8 cellular contexts compared by ENCODE assay signal in genomic region chr6:166005846-166006592, GRCh38.
A peak's percentile ranks its signal among the peaks of the same experiment; 100 is the strongest.
DNase-seq lines count a peak whose midpoint lies in the region; ATAC-seq lines count a peak whose summit lies in the region.

No MANE protein-coding gene starts in this region.

- H3K9me3 Mint-ChIP-seq in effector memory CD8-positive, alpha-beta T cell = no peaks in the 10 kb centered on the region

- peaks cover 75 to 99% of the 10 kb centered on the region in 2 donors for H3K27me3 Mint-ChIP-seq in effector memory CD8-positive, alpha-beta T cell

- ATAC-seq in GM19397 (IDR thresholded peaks at IDR 0.05; ENCODE audit: unreplicated experiment) = no peak
- no peak for ATAC-seq in GM21825 (IDR thresholded peaks at IDR 0.05; ENCODE audit: unreplicated experiment)
- ATAC-seq in effector memory CD8-positive, alpha-beta T cell (replicated peaks) = no peak

- no peaks in the 10 kb centered on the region for H3K36me3 ChIP-seq in ectodermal cell (ENCODE audit: control insufficient read depth, insufficient read depth, low read length)
- no peaks in the 10 kb centered on the region for H3K36me3 ChIP-seq in mucosa of rectum (ENCODE audit: control insufficient read depth in 2 of 2, insufficient read depth in 2 of 2, low read length in 2 of 2)

- WGBS in ectodermal cell, 2 experiments = 2% methylated on average over 43 of the region's 43 CpGs

- H3K9me3 ChIP-seq in ectodermal cell (ENCODE audit: control insufficient read depth, low read length) = no peaks in the 10 kb centered on the region
- no peaks in the 10 kb centered on the region for H3K9me3 ChIP-seq in mucosa of rectum (ENCODE audit: control insufficient read depth in 2 of 2, low read length in 2 of 2)

- no peaks in the 10 kb centered on the region for H3K36me3 Mint-ChIP-seq in effector memory CD8-positive, alpha-beta T cell (ENCODE audit: insufficient read depth)

- peaks cover 0 to 3% of the 10 kb centered on the region in 2 donors for H3K4me1 Mint-ChIP-seq in effector memory CD8-positive, alpha-beta T cell (ENCODE audit: low read depth in 2 of 2)

- H3K27ac ChIP-seq in ectodermal cell (ENCODE audit: insufficient read depth, low read depth, low read length, poor library complexity, severe bottlenecking) = no peak overlapping the region
- peak overlapping the region; percentile 35 for H3K27ac ChIP-seq in mucosa of rectum (ENCODE audit: low read depth in 2 of 2, low read length in 2 of 2)

- DNase-seq in ACHN = peak; percentile 50
- peak; percentile 54 for DNase-seq in NCI-H1436 treated with DMSO at 0.1 percent for 48 hours (lab: John Stamatoyannopoulos, UW)
- DNase-seq in NCI-H2029 (lab: John Stamatoyannopoulos, UW) = no peak
- no peak for DNase-seq in effector memory CD8-positive, alpha-beta T cell

- no peak overlapping the region for H3K27ac Mint-ChIP-seq in effector memory CD8-positive, alpha-beta T cell

- H3K4me3 ChIP-seq in ectodermal cell (ENCODE audit: insufficient read depth, low read depth, low read length) (peak overlapping the region; percentile 11), mucosa of rectum (ENCODE audit: low read length in 2 of 2) (peak overlapping the region in 1 of 2 donors; percentile 22)

- no peak overlapping the region for H3K9ac ChIP-seq in mucosa of rectum (ENCODE audit: low read depth in 1 of 2, low read length in 2 of 2)

- peaks cover 64% of the 10 kb centered on the region for H3K27me3 ChIP-seq in ectodermal cell (ENCODE audit: control insufficient read depth, insufficient read depth, low read length, poor library complexity, severe bottlenecking)
- H3K27me3 ChIP-seq in mucosa of rectum (ENCODE audit: control insufficient read depth in 2 of 2, insufficient read depth in 2 of 2, low read length in 2 of 2) = peaks cover 8 to 24% of the 10 kb centered on the region in 2 donors

- in situ Hi-C loops in ACHN (cut with HindIII; ENCODE audit: low pct_ligation_motif_present, low pct_unique_long_range_greater_than_20kb, low sequenced_read_pairs) = no loop called here

- H3K4me1 ChIP-seq in ectodermal cell (ENCODE audit: control insufficient read depth, insufficient read depth, low read length) = peaks cover 14% of the 10 kb centered on the region
- H3K4me1 ChIP-seq in mucosa of rectum (ENCODE audit: control insufficient read depth in 2 of 2, insufficient read depth in 2 of 2, low read length in 2 of 2) = peaks cover 4 to 5% of the 10 kb centered on the region in 2 donors

- no peak overlapping the region for H3K4me3 Mint-ChIP-seq in effector memory CD8-positive, alpha-beta T cell

Comparison
In these comparisons a context has a peak if more than half of its experiments do, and no peak if none do; other contexts are left out.
1. DNase-seq: peak in ACHN (single experiment) and NCI-H1436 treated with DMSO at 0.1 percent for 48 hours (single experiment); none in NCI-H2029 (single experiment) and effector memory CD8-positive, alpha-beta T cell (0 of 3).